In genomic region chr18:68406761-68407160, GRCh38 we compare ENCODE assay signal across 19 cellular contexts.
DNase-seq lines count a peak whose midpoint lies in the region; TF ChIP-seq lines count a peak whose summit lies in the region.
"Had no signal": no experiment of that assay in that cellular context is flagged by ENCODE, and none has a peak within 500 bp of the region (broad histone marks: within the 10 kb centered on the region; RNA-seq: fewer than 3 reads in every experiment).

No MANE protein-coding gene starts in this region.

- TF ChIP-seq CTCF in AG10803 (conservative IDR thresholded peaks at IDR 0.05; ENCODE audit: low read length) (peak; percentile 44), LNCaP clone FGC (IDR thresholded peaks at IDR 0.05; ENCODE audit: control insufficient read depth, extremely low read depth, insufficient read depth) (peak; percentile 62), epithelial cell of esophagus (IDR thresholded peaks at IDR 0.05; ENCODE audit: insufficient read depth, low read depth, low read length, missing control alignments) (peak; percentile 5)

- peaks cover 0 to 4% (median 0%) of the 10 kb centered on the region in 8 donors for H3K9me3 Mint-ChIP-seq in CD4-positive, alpha-beta memory T cell
- H3K9me3 Mint-ChIP-seq in activated CD4-positive, alpha-beta T cell treated with anti-CD3 and anti-CD28 coated beads, Interleukin-2, amount 10 ng/mL, durations not matched to agents 7 days and 5 days, result no peaks in the 10 kb centered on the region
- H3K9me3 Mint-ChIP-seq: activated naive CD4-positive, alpha-beta T cell treated with anti-CD3 and anti-CD28 coated beads, Interleukin-2, amount 50 U/mL, for 24 hours had no signal

- no peaks in the 10 kb centered on the region for H3K36me3 ChIP-seq in neuron (ENCODE audit: insufficient read depth, low read length)
- no peaks in the 10 kb centered on the region for H3K36me3 ChIP-seq in CD4-positive, alpha-beta memory T cell (ENCODE audit: insufficient read depth, low read length)
- H3K36me3 ChIP-seq: ovary, suprapubic skin, vagina had no signal

- peak; percentile 61 for DNase-seq in AG10803 (ENCODE audit: low read depth)
- peak; percentile 21 for DNase-seq in LNCaP clone FGC (ENCODE audit: low read depth)
- DNase-seq in epithelial cell of esophagus (ENCODE audit: low read depth), result no peak
- no peak for DNase-seq in CD4-positive, alpha-beta memory T cell
- DNase-seq in dedifferentiated amniotic fluid mesenchymal stem cell (ENCODE audit: extremely low spot score), result no peak
- no peak for DNase-seq in NCI-H1105 treated with DMSO at 0.1 percent for 48 hours (lab: John Stamatoyannopoulos, UW)
- no peak for DNase-seq in activated CD4-positive, alpha-beta T cell treated with anti-CD3 and anti-CD28 coated beads, Interleukin-2, amount 10 ng/mL, durations not matched to agents 7 days and 5 days
- DNase-seq: activated CD4-positive, alpha-beta T cell treated with anti-CD3 and anti-CD28 coated beads for 1 hour; activated T-cell treated with anti-CD3 and anti-CD28 coated beads, Interleukin-2, amount 50 U/mL, for 72 hours; Karpas-422; NCI-H1417; NCI-H510A treated with DMSO at 0.1 percent for 48 hours; ovary; right cardiac atrium had no signal

- no peak overlapping the region for H3K27ac Mint-ChIP-seq in CD4-positive, alpha-beta memory T cell
- H3K27ac Mint-ChIP-seq in activated CD4-positive, alpha-beta T cell treated with anti-CD3 and anti-CD28 coated beads, Interleukin-2, amount 10 ng/mL, durations not matched to agents 7 days and 5 days, result no peak overlapping the region
- H3K27ac Mint-ChIP-seq: activated naive CD4-positive, alpha-beta T cell treated with anti-CD3 and anti-CD28 coated beads, Interleukin-2, amount 50 U/mL, for 24 hours; activated T-cell treated with anti-CD3 and anti-CD28 coated beads, Interleukin-2, amount 50 U/mL, for 72 hours had no signal

- CTCF ChIA-PET in CD4-positive, alpha-beta memory T cell (lab: Charles Lee; ENCODE audit: partially characterized antibody), result no interaction called here
- CTCF ChIA-PET in activated CD4-positive, alpha-beta T cell treated with anti-CD3 and anti-CD28 coated beads, Interleukin-2, amount 10 ng/mL, durations not matched to agents 7 days and 5 days (lab: Charles Lee), result no interaction called here

- no peaks in the 10 kb centered on the region for H3K4me1 ChIP-seq in neuron (ENCODE audit: insufficient read depth, low read length)
- no peaks in the 10 kb centered on the region for H3K4me1 ChIP-seq in CD4-positive, alpha-beta memory T cell (ENCODE audit: insufficient read depth, low read length)
- H3K4me1 ChIP-seq: suprapubic skin, vagina had no signal

- no peaks in the 10 kb centered on the region for H3K27me3 ChIP-seq in neuron (ENCODE audit: insufficient read depth, low read length)
- no peaks in the 10 kb centered on the region for H3K27me3 ChIP-seq in CD4-positive, alpha-beta memory T cell (ENCODE audit: insufficient read depth, low read length)
- H3K27me3 ChIP-seq: ovary, suprapubic skin, vagina had no signal

- H3K36me3 Mint-ChIP-seq in CD4-positive, alpha-beta memory T cell, result no peaks in the 10 kb centered on the region
- H3K36me3 Mint-ChIP-seq in activated CD4-positive, alpha-beta T cell treated with anti-CD3 and anti-CD28 coated beads, Interleukin-2, amount 10 ng/mL, durations not matched to agents 7 days and 5 days (ENCODE audit: low read depth), result no peaks in the 10 kb centered on the region
- H3K36me3 Mint-ChIP-seq: activated naive CD4-positive, alpha-beta T cell treated with anti-CD3 and anti-CD28 coated beads, Interleukin-2, amount 50 U/mL, for 24 hours had no signal

- POLR2A ChIA-PET in CD4-positive, alpha-beta memory T cell (lab: Charles Lee; ENCODE audit: partially characterized antibody), result no interaction called here
- POLR2A ChIA-PET in activated CD4-positive, alpha-beta T cell treated with anti-CD3 and anti-CD28 coated beads, Interleukin-2, amount 10 ng/mL, durations not matched to agents 7 days and 5 days (lab: Charles Lee), result no interaction called here

- no peak overlapping the region for H3K4me3 ChIP-seq in AG10803 (ENCODE audit: low read length)
- H3K4me3 ChIP-seq in LNCaP clone FGC (ENCODE audit: low read depth, low read length), result no peak overlapping the region
- H3K4me3 ChIP-seq in epithelial cell of esophagus (ENCODE audit: low read length), result no peak overlapping the region
- H3K4me3 ChIP-seq in neuron (ENCODE audit: low read length), result no peak overlapping the region
- no peak overlapping the region for H3K4me3 ChIP-seq in CD4-positive, alpha-beta memory T cell (ENCODE audit: low read length in 2 of 2)
- H3K4me3 ChIP-seq: ovary, suprapubic skin, vagina had no signal

- peaks cover 0 to 3% of the 10 kb centered on the region in 2 donors for H3K27me3 Mint-ChIP-seq in CD4-positive, alpha-beta memory T cell
- H3K27me3 Mint-ChIP-seq in activated CD4-positive, alpha-beta T cell treated with anti-CD3 and anti-CD28 coated beads, Interleukin-2, amount 10 ng/mL, durations not matched to agents 7 days and 5 days, result no peaks in the 10 kb centered on the region
- H3K27me3 Mint-ChIP-seq: activated naive CD4-positive, alpha-beta T cell treated with anti-CD3 and anti-CD28 coated beads, Interleukin-2, amount 50 U/mL, for 24 hours had no signal

- no peak overlapping the region for H3K27ac ChIP-seq in CD4-positive, alpha-beta memory T cell (ENCODE audit: low read depth, low read length)
- H3K27ac ChIP-seq: ovary, RWPE1, suprapubic skin, vagina had no signal

- no peak overlapping the region for H3K4me3 Mint-ChIP-seq in CD4-positive, alpha-beta memory T cell
- H3K4me3 Mint-ChIP-seq in activated CD4-positive, alpha-beta T cell treated with anti-CD3 and anti-CD28 coated beads, Interleukin-2, amount 10 ng/mL, durations not matched to agents 7 days and 5 days, result no peak overlapping the region
- H3K4me3 Mint-ChIP-seq: activated naive CD4-positive, alpha-beta T cell treated with anti-CD3 and anti-CD28 coated beads, Interleukin-2, amount 50 U/mL, for 24 hours; activated T-cell treated with anti-CD3 and anti-CD28 coated beads, Interleukin-2, amount 50 U/mL, for 72 hours had no signal

- H3K9me3 ChIP-seq in neuron (ENCODE audit: low read length), result no peaks in the 10 kb centered on the region
- H3K9me3 ChIP-seq in CD4-positive, alpha-beta memory T cell (ENCODE audit: control insufficient read depth in 1 of 2, low read length in 2 of 2), result no peaks in the 10 kb centered on the region
- H3K9me3 ChIP-seq: ovary, suprapubic skin, vagina had no signal

- no peaks in the 10 kb centered on the region for H3K4me1 Mint-ChIP-seq in CD4-positive, alpha-beta memory T cell
- H3K4me1 Mint-ChIP-seq in activated CD4-positive, alpha-beta T cell treated with anti-CD3 and anti-CD28 coated beads, Interleukin-2, amount 10 ng/mL, durations not matched to agents 7 days and 5 days, result no peaks in the 10 kb centered on the region
- H3K4me1 Mint-ChIP-seq: activated naive CD4-positive, alpha-beta T cell treated with anti-CD3 and anti-CD28 coated beads, Interleukin-2, amount 50 U/mL, for 24 hours had no signal

- intact Hi-C loops in CD4-positive, alpha-beta memory T cell (cut with micrococcal nuclease), result no loop called here

- H2AFZ ChIP-seq in neuron (ENCODE audit: low read depth, low read length), result peak overlapping the region; percentile 46

Comparison
In these comparisons a context has a peak if more than half of its experiments do, and no peak if none do; other contexts are left out.
1. DNase-seq: peak in AG10803 (single experiment) and LNCaP clone FGC (single experiment); none in epithelial cell of esophagus (single experiment), CD4-positive, alpha-beta memory T cell (0 of 5), dedifferentiated amniotic fluid mesenchymal stem cell (single experiment), NCI-H1105 treated with DMSO at 0.1 percent for 48 hours (single experiment) and activated CD4-positive, alpha-beta T cell treated with anti-CD3 and anti-CD28 coated beads, Interleukin-2, amount 10 ng/mL, durations not matched to agents 7 days and 5 days (single experiment).
2. CTCF ChIP-seq: peak in every context shown above with its lines; median percentile 62 in LNCaP clone FGC; 44 in AG10803; 5 in epithelial cell of esophagus.